Comparison of ENCODE assay signal across 8 cellular contexts in the genomic region with DNA sequence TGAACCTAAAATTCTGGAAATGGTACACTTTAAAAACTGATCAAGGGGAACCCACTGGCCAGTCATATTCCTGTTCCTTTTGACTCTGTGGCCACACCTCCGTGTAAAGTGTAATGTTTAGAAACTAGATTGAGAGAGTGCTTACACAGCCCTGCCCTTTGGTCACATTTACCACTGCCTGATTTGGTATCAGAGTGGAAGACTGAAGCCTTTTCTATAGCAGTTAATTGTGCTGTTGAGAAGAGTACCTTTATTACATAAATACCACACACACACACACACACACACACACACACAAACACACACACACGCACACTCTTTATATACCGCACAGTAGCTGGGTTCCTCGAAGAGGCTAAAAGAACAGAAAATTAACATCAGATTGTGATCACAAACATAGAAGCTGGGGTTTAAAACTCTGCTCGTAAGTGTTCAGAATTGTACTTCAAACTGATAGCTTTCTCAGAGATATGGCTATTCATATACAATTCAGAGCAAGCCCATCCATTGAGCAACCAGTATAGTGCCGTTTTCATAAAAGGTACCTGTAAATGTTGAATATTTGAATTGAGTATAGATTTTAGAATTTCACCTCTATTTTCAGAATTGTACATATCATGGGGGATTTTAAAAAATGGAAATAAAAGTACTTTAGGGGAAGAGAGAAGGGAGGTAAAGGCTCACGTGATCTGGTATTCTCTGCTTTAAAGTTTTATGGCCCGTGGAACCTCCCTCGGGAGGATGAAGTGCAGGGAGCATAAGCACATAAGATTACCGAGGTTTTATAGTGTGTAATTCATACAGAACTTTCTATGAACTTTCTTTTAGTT. TPM values are rescaled to one million over a fixed set of nuclear protein-coding genes. Genes with fewer than 3 reads are reported as not detected.
DNase-seq lines count a peak whose midpoint lies in the region; ATAC-seq and TF ChIP-seq lines count a peak whose summit lies in the region.

No MANE protein-coding gene starts in this region.

- TF ChIP-seq POLR2A in spleen (IDR thresholded peaks at IDR 0.05): no peak

- no peaks in the 10 kb centered on the region for H3K9me3 ChIP-seq in ascending aorta
- H3K9me3 ChIP-seq in spleen: no peaks in the 10 kb centered on the region

- WGBS in spleen, 5 donors: 72 to 80% (median 78%) methylated on average over 10 of the region's 10 CpGs

- peaks cover 0 to 29% of the 10 kb centered on the region in 2 donors for H3K4me1 ChIP-seq in ascending aorta
- H3K4me1 ChIP-seq in spleen: peaks cover 23 to 84% (median 52%) of the 10 kb centered on the region in 6 donors

- H3K4me3 ChIP-seq in ascending aorta (no peak overlapping the region), spleen (no peak overlapping the region), dorsolateral prefrontal cortex (no peak overlapping the region)

- H3K27ac ChIP-seq in ascending aorta (peak overlapping the region; percentile 29 to 83), spleen (peak overlapping the region in 5 of 8 donors; percentile 24 to 75 (median 48)), dorsolateral prefrontal cortex (peak overlapping the region in 7 of 59 donors; percentile 9 to 59 (median 23))

- peak; percentile 75 for ATAC-seq in GM19372 (IDR thresholded peaks at IDR 0.05; ENCODE audit: low read depth, unreplicated experiment)
- peak; percentile 77 for ATAC-seq in HG03066 (IDR thresholded peaks at IDR 0.05; ENCODE audit: low read depth, unreplicated experiment)

- no peaks in the 10 kb centered on the region for H3K27me3 ChIP-seq in ascending aorta
- no peaks in the 10 kb centered on the region for H3K27me3 ChIP-seq in spleen (replicated peaks in 1 of 7)
- H3K27me3 ChIP-seq in dorsolateral prefrontal cortex: no peaks in the 10 kb centered on the region

- no peak for DNase-seq in ascending aorta (ENCODE audit: low spot score in 2 of 2)
- no peak for DNase-seq in spleen
- DNase-seq in dermis blood vessel endothelial cell: no peak
- no peak for DNase-seq in DMS 273 treated with DMSO at 0.1 percent for 48 hours (lab: John Stamatoyannopoulos, UW)
- DNase-seq in dorsolateral prefrontal cortex: no peak
- no peak for DNase-seq in posterior vena cava (ENCODE audit: low spot score)

- intact Hi-C loops in ascending aorta (cut with DNase I): no loop called here
- intact Hi-C loops in spleen (cut with DNase I; ENCODE audit: low total_unique reads): no loop called here
- intact Hi-C loops in dorsolateral prefrontal cortex (cut with DNase I): no loop called here
- intact Hi-C loops in posterior vena cava (cut with DNase I): no loop called here

- H3K36me3 ChIP-seq in ascending aorta (no peaks in the 10 kb centered on the region), spleen (peaks cover 0 to 16% (median 0%) of the 10 kb centered on the region in 6 donors)

- TF ChIP-seq CTCF in ascending aorta (IDR thresholded peaks at IDR 0.05): no peak
- no peak for TF ChIP-seq CTCF in spleen (IDR thresholded peaks at IDR 0.05 in 8 of 11, conservative IDR thresholded peaks at IDR 0.05 in 3 of 11)
- TF ChIP-seq CTCF in dorsolateral prefrontal cortex (IDR thresholded peaks at IDR 0.05 in 54 of 56, conservative IDR thresholded peaks at IDR 0.05 in 2 of 56; ENCODE audit: low read depth in 1 of 56, partially characterized antibody in 56 of 56): no peak

RNA-seq across cellular contexts. Expression of gene CAMTA1, which starts 37.5 kb away (rescaled TPM):
- total RNA-seq in ascending aorta (53.3 TPM), spleen (100 to 1,000 TPM in 1 of 7 donors, 10 to 100 TPM in 6; 53.0 to 105 (median 72.5) TPM), dermis blood vessel endothelial cell (52.7 and 58.4 TPM in 2 replicates), dorsolateral prefrontal cortex (100 to 1,000 TPM in 119 of 120 experiments, 10 to 100 TPM in 1; 90.3 to 173 (median 139) TPM), posterior vena cava (10 to 100 TPM; 65.1 to 76.4 TPM)
- 100 to 1,000 TPM in 1 of 3 donors, 10 to 100 TPM in 2; 68.7 to 106 (median 84.8) TPM for polyA plus RNA-seq in spleen
